7 cellular contexts compared by ENCODE assay signal in genomic region chr4:78592104-78592783, GRCh38. TPM values are rescaled to one million over a fixed set of nuclear protein-coding genes. Genes with fewer than 3 reads are reported as not detected.
DNase-seq lines count a peak whose midpoint lies in the region; ATAC-seq and TF ChIP-seq lines count a peak whose summit lies in the region.

No MANE protein-coding gene starts in this region.

- BruUV-seq in PC-9 (replicated peaks; lab: Mats Ljungman, UMichigan), result no TSS peak

- H3K27me3 ChIP-seq in PC-9 (ENCODE audit: insufficient read depth, low read depth), result no peaks in the 10 kb centered on the region

- H3K36me3 ChIP-seq in PC-9 (ENCODE audit: low read depth), result peaks cover 33% of the 10 kb centered on the region

- TF ChIP-seq CTCF in GM12865 (IDR thresholded peaks at IDR 0.05; ENCODE audit: insufficient read depth, low read depth, low read length, missing control alignments) (peak; percentile 49), PC-9 (conservative IDR thresholded peaks at IDR 0.05) (peak; percentile 47)

- no peaks in the 10 kb centered on the region for H3K4me1 ChIP-seq in PC-9 (replicated peaks; ENCODE audit: insufficient read depth)

- ATAC-seq in GM21381 (IDR thresholded peaks at IDR 0.05; ENCODE audit: unreplicated experiment) (peak; percentile 55), GM21529 (IDR thresholded peaks at IDR 0.05; ENCODE audit: unreplicated experiment) (no peak)

- H3K4me2 ChIP-seq in PC-9, result no peak overlapping the region

- POLR2A ChIA-PET in PC-9 (lab: Charles Lee; ENCODE audit: unreplicated experiment), result no interaction called here

- H2AFZ ChIP-seq in PC-9, result no peak overlapping the region

- H3F3A ChIP-seq in PC-9 (ENCODE audit: insufficient read depth, low read depth), result no peaks in the 10 kb centered on the region

- peak; percentile 44 for DNase-seq in GM12865 (ENCODE audit: low read depth)
- DNase-seq in PC-9, result no peak
- peak; percentile 42 for DNase-seq in iPS-NIHi7 (ENCODE audit: extremely low spot score)
- no peak for DNase-seq in activated effector memory CD4-positive, alpha-beta T cell treated with anti-CD3 and anti-CD28 coated beads, Interleukin-2, amount 50 U/mL, for 16 hours
- no peak for DNase-seq in NCI-H226

- H4K20me1 ChIP-seq in PC-9 (ENCODE audit: insufficient read depth), result no peaks in the 10 kb centered on the region

- H3K4me3 ChIP-seq in GM12865 (ENCODE audit: low read depth, low read length) (no peak overlapping the region), PC-9 (no peak overlapping the region)

- H3K79me2 ChIP-seq in PC-9 (ENCODE audit: low read depth), result no peaks in the 10 kb centered on the region

- H3K9me2 ChIP-seq in PC-9 (ENCODE audit: insufficient read depth), result no peaks in the 10 kb centered on the region

- no peak overlapping the region for H3K27ac ChIP-seq in PC-9

- intact Hi-C loops in PC-9 (cut with micrococcal nuclease; ENCODE audit: unreplicated experiment), result loop anchor here (10.0 kb wide), 1 partner anchor 637 kb away; no protein-coding TSS in a partner anchor

- CTCF ChIA-PET in PC-9 (lab: Charles Lee), result no interaction called here

- no peaks in the 10 kb centered on the region for H3K9me3 ChIP-seq in PC-9 (ENCODE audit: insufficient read depth, low read depth)

RNA-seq across cellular contexts. Expression of gene ANXA3, which starts 40.7 kb away (rescaled TPM):
- total RNA-seq in PC-9 (2021), result 139 and 140 TPM in 2 replicates

Comparison
In these comparisons a context has a peak if more than half of its experiments do, and no peak if none do; other contexts are left out.
1. DNase-seq: peak in GM12865 (single experiment) and iPS-NIHi7 (single experiment); none in PC-9 (0 of 2), activated effector memory CD4-positive, alpha-beta T cell treated with anti-CD3 and anti-CD28 coated beads, Interleukin-2, amount 50 U/mL, for 16 hours (single experiment) and NCI-H226 (single experiment).